15 cellular contexts compared by ENCODE assay signal in the genomic region with DNA sequence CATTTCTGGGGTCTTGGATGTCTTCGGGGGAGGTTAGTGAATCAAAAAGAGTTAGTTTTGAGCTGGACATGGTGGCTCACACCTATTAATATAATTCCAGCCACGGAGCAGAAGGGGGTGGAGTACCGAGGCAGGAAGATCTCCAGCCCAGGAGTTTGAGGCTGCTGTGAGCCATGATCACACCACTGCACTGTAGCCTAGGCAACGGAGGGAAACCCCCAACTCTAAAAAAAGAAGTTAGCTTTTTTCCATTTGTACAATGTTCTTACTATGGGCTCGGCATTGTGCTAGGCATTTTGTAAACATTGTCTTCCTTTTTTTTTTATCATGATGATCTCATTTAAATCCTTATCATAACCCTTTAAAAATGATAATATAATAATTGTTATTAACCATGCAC. TPM values are rescaled to one million over a fixed set of nuclear protein-coding genes. Genes with fewer than 3 reads are reported as not detected.
DNase-seq lines count a peak whose midpoint lies in the region; FAIRE-seq and TF ChIP-seq lines count a peak whose summit lies in the region.
"Had no signal": no experiment of that assay in that cellular context is flagged by ENCODE, and none has a peak within 500 bp of the region (broad histone marks: within the 10 kb centered on the region; RNA-seq: fewer than 3 reads in every experiment).

No MANE protein-coding gene starts in this region.

- no peaks in the 10 kb centered on the region for H3K27me3 ChIP-seq in BLaER1
- no peaks in the 10 kb centered on the region for H3K27me3 ChIP-seq in astrocyte (ENCODE audit: insufficient read depth, low read length)
- no peaks in the 10 kb centered on the region for H3K27me3 ChIP-seq in hepatocyte
- H3K27me3 ChIP-seq: BE2C, ovary had no signal

- no peaks in the 10 kb centered on the region for H3K27me3 Mint-ChIP-seq in astrocyte (ENCODE audit: low read depth, unreplicated experiment)

- FAIRE-seq in astrocyte (lab: Jason Lieb, UNC), result no peak

- H3K36me3 ChIP-seq in BLaER1 (no peaks in the 10 kb centered on the region), HEK293 (ENCODE audit: control insufficient read depth in 2 of 2, insufficient read depth in 1 of 2, low read length in 2 of 2) (no peaks in the 10 kb centered on the region), astrocyte (ENCODE audit: insufficient read depth, low read length) (no peaks in the 10 kb centered on the region), hepatocyte (replicated peaks; ENCODE audit: insufficient read depth, low read depth) (no peaks in the 10 kb centered on the region)
- H3K36me3 ChIP-seq: BE2C, ovary had no signal

- H3K79me2 ChIP-seq in astrocyte (ENCODE audit: insufficient read depth, low read length) (no peaks in the 10 kb centered on the region), hepatocyte (no peaks in the 10 kb centered on the region)

- POLR2A ChIA-PET in HEK293 (lab: Yijun Ruan, JAX), result interaction anchor here (0.8 to 1.3 kb wide), 2 partner anchors 8 to 33 kb away, joined by 3 read pairs; partner anchors contain the start of gene SNF8

- TF ChIP-seq CTCF in HEK293 (tag by site-specific recombination; IDR thresholded peaks at IDR 0.05) (no peak), astrocyte (IDR thresholded peaks at IDR 0.05; ENCODE audit: insufficient read depth, low read depth, low read length) (no peak), hepatocyte (IDR thresholded peaks at IDR 0.05; ENCODE audit: poor library complexity) (no peak)

- peaks cover 23% of the 10 kb centered on the region for H3K4me1 ChIP-seq in BLaER1
- H3K4me1 ChIP-seq in HEK293 (ENCODE audit: control insufficient read depth, insufficient read depth, low read length), result no peaks in the 10 kb centered on the region; the same call in 1 of the 2 replicates
- H3K4me1 ChIP-seq in astrocyte (ENCODE audit: insufficient read depth, low read length), result no peaks in the 10 kb centered on the region
- H3K4me1 ChIP-seq in hepatocyte (ENCODE audit: insufficient read depth), result no peaks in the 10 kb centered on the region
- H3K4me1 ChIP-seq: BE2C had no signal

- peak overlapping the region; percentile 59 for H3K4me2 ChIP-seq in BLaER1
- H3K4me2 ChIP-seq in astrocyte (ENCODE audit: low read length), result peak overlapping the region; percentile 30
- H3K4me2 ChIP-seq in hepatocyte, result no peak overlapping the region

- DNase-seq in astrocyte (ENCODE audit: low read depth), result no peak
- DNase-seq in GM19240 (ENCODE audit: insufficient read length, low spot score), result no peak
- DNase-seq in SK-N-DZ (ENCODE audit: low spot score), result no peak
- no peak for DNase-seq in hepatocyte (ENCODE audit: low spot score)
- DNase-seq: activated T-cell treated with anti-CD3 and anti-CD28 coated beads, Interleukin-2, amount 50 U/mL, for 48 hours; BE2C; hippocampal formation; NCI-H1436 treated with DMSO at 0.1 percent for 48 hours; NCI-H526; ovary; SHP77 treated with DMSO at 0.1 percent for 48 hours had no signal

- CTCF ChIA-PET in HEK293 (lab: Yijun Ruan, JAX), result interaction anchor here (0.6 to 5.9 kb wide), 15 partner anchors 8 to 761 kb away, joined by 3 to 58 read pairs (median 7); partner anchors contain the start of gene SNF8

- H3K9ac ChIP-seq in BLaER1 (no peak overlapping the region), astrocyte (ENCODE audit: low read length) (no peak overlapping the region)

- 41% methylated on average over 5 of the region's 5 CpGs for WGBS in hepatocyte (ENCODE audit: low lambda C conversion rate, missing lambda C conversion rate)

- H3K4me3 ChIP-seq in BLaER1 (no peak overlapping the region), HEK293 (ENCODE audit: low read depth, low read length) (no peak overlapping the region), astrocyte (ENCODE audit: insufficient read depth, low read depth, low read length) (no peak overlapping the region), hepatocyte (no peak overlapping the region)
- H3K4me3 ChIP-seq: ovary had no signal

- no peaks in the 10 kb centered on the region for H3K9me3 ChIP-seq in BLaER1
- H3K9me3 ChIP-seq in HEK293 (ENCODE audit: control insufficient read depth, insufficient read depth, low read depth, low read length), result no peaks in the 10 kb centered on the region
- no peaks in the 10 kb centered on the region for H3K9me3 ChIP-seq in astrocyte (ENCODE audit: insufficient read depth, low read depth, low read length)
- no peaks in the 10 kb centered on the region for H3K9me3 ChIP-seq in hepatocyte (ENCODE audit: low read depth)
- H3K9me3 ChIP-seq: BE2C, ovary had no signal

- peak overlapping the region; percentile 18 for H2AFZ ChIP-seq in astrocyte (ENCODE audit: low read depth, low read length)
- H2AFZ ChIP-seq in hepatocyte, result no peak overlapping the region

- H4K20me1 ChIP-seq in BLaER1 (no peaks in the 10 kb centered on the region), astrocyte (ENCODE audit: insufficient read depth, low read length) (no peaks in the 10 kb centered on the region), hepatocyte (ENCODE audit: insufficient read depth, poor library complexity, severe bottlenecking) (no peaks in the 10 kb centered on the region)

- no peaks in the 10 kb centered on the region for H3K9me2 ChIP-seq in hepatocyte (replicated peaks; ENCODE audit: insufficient read depth)

- H3K4me3 Mint-ChIP-seq in astrocyte (ENCODE audit: unreplicated experiment), result no peak overlapping the region

- H3K27ac ChIP-seq in BLaER1 (no peak overlapping the region), HEK293 (ENCODE audit: extremely low read depth, low read depth, low read length) (no peak overlapping the region), astrocyte (ENCODE audit: low read depth, low read length) (no peak overlapping the region), hepatocyte (no peak overlapping the region)
- H3K27ac ChIP-seq: ovary had no signal

- H3K4me1 Mint-ChIP-seq in astrocyte (ENCODE audit: low read depth, unreplicated experiment), result peaks cover 4% of the 10 kb centered on the region

- H3K27ac Mint-ChIP-seq in astrocyte (ENCODE audit: unreplicated experiment), result peak overlapping the region; percentile 1

- H3K36me3 Mint-ChIP-seq in astrocyte (ENCODE audit: low read depth, unreplicated experiment), result no peaks in the 10 kb centered on the region

- no peaks in the 10 kb centered on the region for H3K9me3 Mint-ChIP-seq in astrocyte (ENCODE audit: unreplicated experiment)

TF ChIP-seq in HEK293, 187 proteins besides CTCF, POLR2A, EP300 and RAD21:
- TF ChIP-seq KLF16 (tag by site-specific recombination; IDR thresholded peaks at IDR 0.05) (no peak), ZNF341 (tag by site-specific recombination; IDR thresholded peaks at IDR 0.05; ENCODE audit: low read depth) (peak; percentile 60)

RNA-seq across cellular contexts. Expression of gene SNF8, which starts 8.3 kb away (rescaled TPM):
- total RNA-seq in astrocyte, result 162 and 168 TPM in 2 replicates
- polyA plus RNA-seq in SK-N-DZ (2014; cell fraction: cytosol; rRNA removed), result 187 and 212 TPM in 2 replicates
- 116 and 127 TPM in 2 replicates for polyA plus RNA-seq in SK-N-DZ (2014; cell fraction: nucleus; rRNA removed)
- 91.5 and 101 TPM in 2 replicates for total RNA-seq in hepatocyte
- polyA plus RNA-seq in hepatocyte, result 195 and 227 TPM in 2 replicates

RNA-seq across cellular contexts. Expression of gene GIP, which starts 15.5 kb away (rescaled TPM):
- total RNA-seq in astrocyte (not detected in 2 replicates), hepatocyte (not detected in 2 replicates)
- polyA plus RNA-seq in SK-N-DZ (2014; cell fraction: cytosol; rRNA removed), result 1.1 TPM in 1 of 2 replicates, not detected in the other
- not detected in 2 replicates for polyA plus RNA-seq in SK-N-DZ (2014; cell fraction: nucleus; rRNA removed)
- 2.3 TPM in 2 replicates for polyA plus RNA-seq in hepatocyte
- total RNA-seq: H4, liver, ovary had no signal
- polyA plus RNA-seq: liver, ovary had no signal

RNA-seq across cellular contexts. Expression of gene IGF2BP1, which starts 44.3 kb away (rescaled TPM):
- 241 and 260 TPM in 2 replicates for total RNA-seq in astrocyte
- polyA plus RNA-seq in SK-N-DZ (2014; cell fraction: cytosol; rRNA removed), result 63.4 and 72.2 TPM in 2 replicates
- polyA plus RNA-seq in SK-N-DZ (2014; cell fraction: nucleus; rRNA removed), result 47.9 and 78.5 TPM in 2 replicates
- total RNA-seq in hepatocyte, result 42.9 and 50.0 TPM in 2 replicates
- 37.0 and 40.7 TPM in 2 replicates for polyA plus RNA-seq in hepatocyte
- polyA plus RNA-seq: liver had no signal

RNA-seq across cellular contexts. Expression of gene UBE2Z, which starts 44.7 kb away (rescaled TPM):
- total RNA-seq in astrocyte, result 102 and 103 TPM in 2 replicates
- polyA plus RNA-seq in SK-N-DZ (2014; cell fraction: cytosol; rRNA removed), result 35.5 and 38.8 TPM in 2 replicates
- polyA plus RNA-seq in SK-N-DZ (2014; cell fraction: nucleus; rRNA removed), result 32.6 and 38.7 TPM in 2 replicates
- 62.3 and 63.3 TPM in 2 replicates for total RNA-seq in hepatocyte
- polyA plus RNA-seq in hepatocyte, result 66.7 and 73.7 TPM in 2 replicates
